ENCODE assay signal across 22 cellular contexts in the genomic region with DNA sequence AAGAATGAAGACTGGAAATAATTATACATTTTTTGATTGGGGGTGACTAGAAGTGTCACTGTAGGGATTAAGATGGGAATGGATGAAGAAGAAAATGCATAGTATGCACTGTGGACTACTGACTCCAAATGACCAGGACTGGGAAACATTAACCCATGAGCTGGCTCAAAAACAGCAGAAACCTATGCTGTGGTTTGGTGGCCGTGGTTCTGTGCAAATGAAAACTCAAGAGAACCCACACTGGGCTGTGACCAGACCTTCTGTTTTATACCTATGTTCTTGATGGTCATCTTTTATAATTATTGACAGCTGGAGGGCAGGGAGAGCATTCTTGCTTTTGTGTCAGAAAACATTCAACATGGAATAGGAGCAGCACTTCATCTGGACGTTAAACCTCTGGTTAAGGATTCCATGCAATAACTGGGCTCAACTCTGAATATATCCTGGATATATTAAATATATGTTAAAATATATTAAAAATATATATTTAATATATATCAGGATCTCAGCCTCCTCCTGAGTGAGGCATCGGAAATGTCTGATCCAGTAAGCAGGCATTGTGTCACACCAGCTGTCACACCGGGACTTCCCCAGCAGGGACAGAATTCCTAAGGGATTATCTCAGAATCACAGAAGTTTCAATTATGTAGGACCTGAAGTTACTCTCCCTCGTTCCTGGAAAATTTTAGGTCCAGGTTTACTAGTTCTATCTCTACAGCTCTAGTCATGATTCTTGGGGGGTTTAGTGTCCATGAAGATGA. TPM values are rescaled to one million over a fixed set of nuclear protein-coding genes. Genes with fewer than 3 reads are reported as not detected.
A peak's percentile ranks its signal among the peaks of the same experiment; 100 is the strongest.
DNase-seq lines count a peak whose midpoint lies in the region; ATAC-seq and TF ChIP-seq lines count a peak whose summit lies in the region.
"Had no signal": no experiment of that assay in that cellular context is flagged by ENCODE, and none has a peak within 500 bp of the region (broad histone marks: within the 10 kb centered on the region; RNA-seq: fewer than 3 reads in every experiment).

No MANE protein-coding gene starts in this region.

- WGBS in endodermal cell (ENCODE audit: insufficient coverage in 1 of 2, insufficient read length in 1 of 2), 2 experiments: 59 to 61% methylated on average over 3 to 5 of the region's 5 CpGs
- WGBS in psoas muscle, 3 donors: 40 to 47% (median 41%) methylated on average over 5 of the region's 5 CpGs

- H3K27ac Mint-ChIP-seq in endodermal cell: peak overlapping the region; percentile 55
- H3K27ac Mint-ChIP-seq: activated B cell treated with CpG ODN at 0.5 μM for 24 hours; activated T-helper 2 cell treated with anti-CD3 and anti-CD28 coated beads, Interferon-gamma antibody, Interleukin-2, Interleukin-4, amounts not matched to agents 10 μg/mL and 5 μg/mL and 100 μg/mL, durations not matched to agents 14 hours and 24 hours and 36 hours; CD4-positive, alpha-beta T cell; effector memory CD8-positive, alpha-beta T cell; stimulated activated naive CD8-positive, alpha-beta T cell treated with anti-CD3 and anti-CD28 coated beads, Interleukin-15, Interleukin-2, amounts not matched to agents 100 ng/mL and 50 ng/mL, for 24 hours; T-cell had no signal

- no peaks in the 10 kb centered on the region for H3K36me3 Mint-ChIP-seq in endodermal cell (ENCODE audit: low read depth)
- H3K36me3 Mint-ChIP-seq: T-cell had no signal

- intact Hi-C loops in psoas muscle (cut with DNase I): no loop called here

- H3K4me3 Mint-ChIP-seq in endodermal cell: no peak overlapping the region
- H3K4me3 Mint-ChIP-seq: activated B cell treated with CpG ODN at 0.5 μM for 24 hours; CD4-positive, alpha-beta T cell; effector memory CD8-positive, alpha-beta T cell; stimulated activated naive CD8-positive, alpha-beta T cell treated with anti-CD3 and anti-CD28 coated beads, Interleukin-15, Interleukin-2, amounts not matched to agents 100 ng/mL and 50 ng/mL, for 24 hours; T-cell had no signal

- H3K27me3 ChIP-seq in endodermal cell (ENCODE audit: control insufficient read depth, insufficient read depth, low read length, poor library complexity, severe bottlenecking) (no peaks in the 10 kb centered on the region), psoas muscle (ENCODE audit: insufficient read depth in 3 of 3, low read length in 2 of 3) (no peaks in the 10 kb centered on the region)
- H3K27me3 ChIP-seq: left lung, MG63 had no signal

- TF ChIP-seq CTCF in endodermal cell (conservative IDR thresholded peaks at IDR 0.05): peak; percentile 53
- no peak for TF ChIP-seq CTCF in psoas muscle (IDR thresholded peaks at IDR 0.05)

- H3K4me1 Mint-ChIP-seq in endodermal cell: peaks cover 15% of the 10 kb centered on the region
- H3K4me1 Mint-ChIP-seq: activated B cell treated with CpG ODN at 0.5 μM for 24 hours, T-cell had no signal

- H3K27ac ChIP-seq in endodermal cell (ENCODE audit: low read depth, low read length): no peak overlapping the region
- H3K27ac ChIP-seq in psoas muscle: no peak overlapping the region
- H3K27ac ChIP-seq: 22Rv1, left lung had no signal

- peak; percentile 9 for DNase-seq in DMS 273 (lab: John Stamatoyannopoulos, UW; ENCODE audit: unreplicated experiment)
- DNase-seq in DMS 273 treated with DMSO at 0.1 percent for 48 hours (lab: John Stamatoyannopoulos, UW): no peak
- DNase-seq in M059J (ENCODE audit: low read depth): peak; percentile 36
- DNase-seq in endodermal cell: peak; percentile 72
- DNase-seq in psoas muscle: no peak
- no peak for DNase-seq in NCI-H446 treated with DMSO at 0.1 percent for 48 hours (lab: John Stamatoyannopoulos, UW)
- DNase-seq: activated B cell treated with CpG ODN at 0.5 μM for 24 hours; caudate nucleus; CD4-positive, alpha-beta T cell; effector memory CD8-positive, alpha-beta T cell; GDM1; GOT3; left lung; MG63; NCI-H187 treated with DMSO at 0.1 percent for 48 hours; NCI-H748 treated with DMSO at 0.1 percent for 48 hours; T-cell had no signal

- no peaks in the 10 kb centered on the region for H3K9me3 Mint-ChIP-seq in endodermal cell
- H3K9me3 Mint-ChIP-seq: activated B cell treated with CpG ODN at 0.5 μM for 24 hours; activated T-helper 2 cell treated with anti-CD3 and anti-CD28 coated beads, Interferon-gamma antibody, Interleukin-2, Interleukin-4, amounts not matched to agents 10 μg/mL and 5 μg/mL and 100 μg/mL, durations not matched to agents 14 hours and 24 hours and 36 hours; CD4-positive, alpha-beta T cell; effector memory CD8-positive, alpha-beta T cell; stimulated activated naive CD8-positive, alpha-beta T cell treated with anti-CD3 and anti-CD28 coated beads, Interleukin-15, Interleukin-2, amounts not matched to agents 100 ng/mL and 50 ng/mL, for 24 hours; T-cell had no signal

- H3K9ac ChIP-seq in endodermal cell (ENCODE audit: extremely low read depth, low read length, poor library complexity, severe bottlenecking): no peak overlapping the region

- H3K36me3 ChIP-seq in endodermal cell (ENCODE audit: control insufficient read depth, insufficient read depth, low read length): no peaks in the 10 kb centered on the region
- no peaks in the 10 kb centered on the region for H3K36me3 ChIP-seq in psoas muscle (ENCODE audit: insufficient read depth in 1 of 2, low read depth in 1 of 2)
- H3K36me3 ChIP-seq: left lung had no signal

- no peak overlapping the region for H3K4me3 ChIP-seq in endodermal cell (ENCODE audit: low read length)
- H3K4me3 ChIP-seq in psoas muscle: no peak overlapping the region
- H3K4me3 ChIP-seq: left lung, MG63 had no signal

- H3K9me3 ChIP-seq in endodermal cell (ENCODE audit: control insufficient read depth, low read length): peaks cover 30% of the 10 kb centered on the region
- no peaks in the 10 kb centered on the region for H3K9me3 ChIP-seq in psoas muscle
- H3K9me3 ChIP-seq: left lung, MG63 had no signal

- ATAC-seq in psoas muscle (peak; percentile 56 to 78 (median 73)), HG03108 (IDR thresholded peaks at IDR 0.05; ENCODE audit: unreplicated experiment) (no peak), esophagus mucosa (no peak)
- ATAC-seq: effector memory CD8-positive, alpha-beta T cell; left lung; T-cell had no signal

- H3K27me3 Mint-ChIP-seq in endodermal cell (ENCODE audit: insufficient read depth): no peaks in the 10 kb centered on the region
- H3K27me3 Mint-ChIP-seq: activated B cell treated with CpG ODN at 0.5 μM for 24 hours; CD4-positive, alpha-beta T cell; stimulated activated naive CD8-positive, alpha-beta T cell treated with anti-CD3 and anti-CD28 coated beads, Interleukin-15, Interleukin-2, amounts not matched to agents 100 ng/mL and 50 ng/mL, for 24 hours had no signal

- H3K4me1 ChIP-seq in endodermal cell (ENCODE audit: control insufficient read depth, insufficient read depth, low read length) (no peaks in the 10 kb centered on the region), psoas muscle (no peaks in the 10 kb centered on the region)
- H3K4me1 ChIP-seq: left lung had no signal

RNA-seq across cellular contexts. Expression of gene BBS10, which starts 48.5 kb away (rescaled TPM):
- 7.0 and 8.9 TPM in 2 replicates for total RNA-seq in M059J (2014; rRNA removed; shearing (Covaris generic))
- total RNA-seq in endodermal cell (1 to 10 TPM; 9.3 to 9.5 TPM), psoas muscle (1 to 10 TPM; 3.9 to 8.2 (median 6.7) TPM), esophagus mucosa (4.4 TPM)
- 19.8 TPM for polyA plus RNA-seq in endodermal cell (2013, experiment 1 of 2)
- 19.5 TPM for polyA plus RNA-seq in endodermal cell (2013, experiment 2 of 2)
- 1 to 10 TPM; 3.6 to 9.1 (median 4.9) TPM for polyA plus RNA-seq in psoas muscle

Comparison
In these comparisons a context has a peak if more than half of its experiments do, and no peak if none do; other contexts are left out.
1. DNase-seq: peak in DMS 273 (single experiment), M059J (single experiment) and endodermal cell (single experiment); none in DMS 273 treated with DMSO at 0.1 percent for 48 hours (single experiment), psoas muscle (0 of 2) and NCI-H446 treated with DMSO at 0.1 percent for 48 hours (single experiment).
2. ATAC-seq: peak in psoas muscle (4 of 4); none in HG03108 (single experiment) and esophagus mucosa (single experiment).